In genomic region chr5:123827811-123828210, GRCh38 we compare ENCODE assay signal across 11 cellular contexts.
"Had no signal": no experiment of that assay in that cellular context is flagged by ENCODE, and none has a peak within 500 bp of the region (broad histone marks: within the 10 kb centered on the region; RNA-seq: fewer than 3 reads in every experiment).

No MANE protein-coding gene starts in this region.

- H3K9ac ChIP-seq: GM23248 had no signal

- DNase-seq: GM23248, GOT3, H7, H9, HCEC 1CT, HFFc6 had no signal

- H3K4me1 ChIP-seq: HAP-1 had no signal

- H3K36me3 ChIP-seq: HAP-1 had no signal

- FAIRE-seq: H1, H54 had no signal

- H3K9me3 ChIP-seq: HAP-1 had no signal

- H3K4me2 ChIP-seq: GM23338 had no signal

- ATAC-seq: GM23338, HCT116 had no signal

- H3K4me3 ChIP-seq: GM23248, GM23338, HAP-1 had no signal

- H3K27ac ChIP-seq: GM23248 had no signal

- H2AFZ ChIP-seq: GM23248, GM23338 had no signal
